In the genomic region with DNA sequence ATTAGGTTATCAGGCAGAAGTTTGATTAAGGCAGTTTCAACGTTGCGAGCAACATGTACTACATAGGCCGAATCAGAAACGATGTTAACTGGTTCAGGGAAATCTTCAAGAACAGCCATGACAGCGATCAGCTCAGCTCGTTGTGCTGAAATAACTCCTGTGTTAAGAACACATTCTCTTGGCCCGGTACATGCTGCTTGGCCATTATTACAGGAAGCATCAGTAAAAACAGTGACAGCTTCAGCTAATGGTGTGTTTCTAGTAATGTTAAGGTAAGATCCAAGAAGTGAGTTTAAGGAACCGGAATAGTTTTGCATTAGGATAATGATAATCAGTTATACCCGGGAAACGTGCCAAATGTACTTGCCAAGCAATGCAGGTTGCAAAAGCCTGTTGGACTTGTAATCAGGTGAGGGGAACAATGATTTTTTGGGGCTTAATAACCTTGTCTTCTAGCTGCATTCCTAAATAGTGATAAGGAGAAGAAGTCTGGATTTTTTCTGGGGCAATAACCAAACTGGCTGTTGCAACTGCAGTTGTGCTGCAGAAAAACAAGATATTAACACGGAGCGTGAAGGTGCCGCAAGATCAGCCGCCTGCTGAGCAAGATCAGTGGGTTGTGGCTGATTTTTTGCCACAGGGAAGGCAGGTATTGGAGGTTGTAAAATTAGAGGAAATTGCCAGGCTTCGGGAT, we compare ENCODE assay signal across 29 cellular contexts. TPM values are rescaled to one million over a fixed set of nuclear protein-coding genes. Genes with fewer than 3 reads are reported as not detected.
A peak's percentile ranks its signal among the peaks of the same experiment; 100 is the strongest.
DNase-seq lines count a peak whose midpoint lies in the region; ATAC-seq, FAIRE-seq and TF ChIP-seq lines count a peak whose summit lies in the region.
"Had no signal": no experiment of that assay in that cellular context is flagged by ENCODE, and none has a peak within 500 bp of the region (broad histone marks: within the 10 kb centered on the region; RNA-seq: fewer than 3 reads in every experiment).

No MANE protein-coding gene starts in this region.

- intact Hi-C loops in pancreas (cut with DNase I): loop anchor here in 1 of 3 donors (10.0 kb wide), 1 partner anchor 312 kb away; no protein-coding TSS in a partner anchor

- TF ChIP-seq CTCF in bronchial epithelial cell (IDR thresholded peaks at IDR 0.05; ENCODE audit: insufficient read depth, low read length, severe bottlenecking) (no peak), pancreas (IDR thresholded peaks at IDR 0.05) (no peak)

- FAIRE-seq in bronchial epithelial cell (lab: Jason Lieb, UNC) (no peak), pancreas (lab: Jason Lieb, UNC) (no peak)

- H3K36me3 ChIP-seq in bronchial epithelial cell (ENCODE audit: control insufficient read depth, insufficient read depth, low read length) (no peaks in the 10 kb centered on the region), pancreas (no peaks in the 10 kb centered on the region)
- H3K36me3 ChIP-seq: right atrium auricular region, vagina had no signal

- H3K4me3 Mint-ChIP-seq in activated T-cell treated with anti-CD3 and anti-CD28 coated beads, Interleukin-2, amount 50 U/mL, for 4 hours: no peak overlapping the region
- H3K4me3 Mint-ChIP-seq: activated CD4-positive, alpha-beta memory T cell treated with anti-CD3 and anti-CD28 coated beads for 36 hours; nephron progenitor cell had no signal

- H3K4me3 ChIP-seq in bronchial epithelial cell (ENCODE audit: low read depth, low read length) (no peak overlapping the region), pancreas (no peak overlapping the region)
- H3K4me3 ChIP-seq: right atrium auricular region, smooth muscle cell, testis, vagina had no signal

- H3K4me1 ChIP-seq in pancreas: no peaks in the 10 kb centered on the region

- H3K36me3 Mint-ChIP-seq in activated T-cell treated with anti-CD3 and anti-CD28 coated beads, Interleukin-2, amount 50 U/mL, for 4 hours (ENCODE audit: insufficient read depth): no peaks in the 10 kb centered on the region
- H3K36me3 Mint-ChIP-seq: activated CD4-positive, alpha-beta memory T cell treated with anti-CD3 and anti-CD28 coated beads for 36 hours had no signal

- peak; percentile 2 for DNase-seq in COR-L47 (lab: John Stamatoyannopoulos, UW)
- DNase-seq in NCI-H1048 (lab: John Stamatoyannopoulos, UW): peak; percentile 15
- DNase-seq in bronchial epithelial cell (ENCODE audit: low read depth): peak; percentile 22
- DNase-seq in pancreas: peak in 1 of 6 donors; percentile 14
- DNase-seq in activated T-cell treated with anti-CD3 and anti-CD28 coated beads, Interleukin-2, amount 50 U/mL, for 4 hours: no peak
- DNase-seq: activated CD4-positive, alpha-beta memory T cell treated with anti-CD3 and anti-CD28 coated beads for 36 hours; activated CD4-positive, CD25-positive, alpha-beta regulatory T cell treated with anti-CD3 and anti-CD28 coated beads, Interleukin-2, amount 50 U/mL, for 72 hours; activated naive CD4-positive, alpha-beta T cell; DMS53; GDM1; H7; KG1; MM.1S; NCI-H1417 treated with DMSO at 0.1 percent for 48 hours; NCI-H446 treated with DMSO at 0.1 percent for 48 hours; nephron progenitor cell; stimulated activated CD4-positive, alpha-beta T cell treated with anti-CD3 and anti-CD28 coated beads, Interleukin-1b, Interleukin-23, amount 100 ng/mL, for 48 hours; stimulated activated naive CD4-positive, alpha-beta T cell treated with Interleukin-2 at 50 U/mL for 16 hours; testis had no signal

- peaks cover 11% of the 10 kb centered on the region for H3K27me3 Mint-ChIP-seq in activated T-cell treated with anti-CD3 and anti-CD28 coated beads, Interleukin-2, amount 50 U/mL, for 4 hours (ENCODE audit: low read depth)

- no peaks in the 10 kb centered on the region for H3K9me3 Mint-ChIP-seq in activated T-cell treated with anti-CD3 and anti-CD28 coated beads, Interleukin-2, amount 50 U/mL, for 4 hours
- H3K9me3 Mint-ChIP-seq: nephron progenitor cell had no signal

- 22 to 29% methylated on average over 15 of the region's 15 CpGs for WGBS in pancreas, 2 donors

- H3K27me3 ChIP-seq in bronchial epithelial cell (ENCODE audit: control insufficient read depth, insufficient read depth, low read length) (no peaks in the 10 kb centered on the region), pancreas (peaks cover 0 to 6% (median 0%) of the 10 kb centered on the region in 4 donors)
- H3K27me3 ChIP-seq: right atrium auricular region, testis, vagina had no signal

- ATAC-seq in pancreas (peak; percentile 28 to 59 (median 41)), HG03095 (IDR thresholded peaks at IDR 0.05; ENCODE audit: unreplicated experiment) (no peak), GM18870 (IDR thresholded peaks at IDR 0.05; ENCODE audit: unreplicated experiment) (no peak)
- no peak for ATAC-seq in activated T-cell treated with anti-CD3 and anti-CD28 coated beads, Interleukin-2, amount 50 U/mL, for 4 hours
- ATAC-seq: SK-N-SH treated with all-trans-retinoic acid at 6 μM for 48 hours had no signal

- no peaks in the 10 kb centered on the region for H3K9me3 ChIP-seq in pancreas
- H3K9me3 ChIP-seq: right atrium auricular region, testis, vagina had no signal

- H3K4me1 Mint-ChIP-seq in activated T-cell treated with anti-CD3 and anti-CD28 coated beads, Interleukin-2, amount 50 U/mL, for 4 hours (ENCODE audit: low read depth): no peaks in the 10 kb centered on the region

- H3K27ac ChIP-seq in pancreas: no peak overlapping the region
- H3K27ac ChIP-seq: right atrium auricular region, testis, vagina had no signal

RNA-seq across cellular contexts. Expression of a gene that starts 14.3 kb away (rescaled TPM):
- total RNA-seq in bronchial epithelial cell: not detected in 2 replicates
- under 1 TPM in 1 of 6 donors, not detected in 5; 0.06 TPM for total RNA-seq in pancreas
- not detected for polyA plus RNA-seq in pancreas
- total RNA-seq in activated T-cell treated with anti-CD3 and anti-CD28 coated beads, Interleukin-2, amount 50 U/mL, for 4 hours: under 1 TPM in 1 of 3 donors, not detected in 2; 0.05 TPM
- total RNA-seq: activated CD4-positive, alpha-beta memory T cell treated with anti-CD3 and anti-CD28 coated beads for 36 hours; glomerular endothelial cell; H7; osteocyte; right atrium auricular region; T-helper 2 cell treated with Interferon-gamma antibody and Interleukin-4, amounts not matched to agents 100 ng/mL and 5 ng/mL, for 36 hours; vagina had no signal
- polyA plus RNA-seq: BJ, smooth muscle cell had no signal

RNA-seq across cellular contexts. Expression of a gene that starts 47.6 kb away (rescaled TPM):
- not detected in 2 replicates for total RNA-seq in bronchial epithelial cell
- total RNA-seq in pancreas: not detected
- polyA plus RNA-seq in pancreas: under 1 TPM in 1 of 2 donors, not detected in 1; 0.09 TPM
- not detected for total RNA-seq in activated T-cell treated with anti-CD3 and anti-CD28 coated beads, Interleukin-2, amount 50 U/mL, for 4 hours
- total RNA-seq: activated CD4-positive, alpha-beta memory T cell treated with anti-CD3 and anti-CD28 coated beads for 36 hours; glomerular endothelial cell; H7; osteocyte; right atrium auricular region; smooth muscle cell; T-helper 2 cell treated with Interferon-gamma antibody and Interleukin-4, amounts not matched to agents 100 ng/mL and 5 ng/mL, for 36 hours; testis; vagina had no signal
- polyA plus RNA-seq: BJ, smooth muscle cell had no signal

RNA-seq across cellular contexts. Expression of a gene that starts 48.3 kb away (rescaled TPM):
- not detected in 2 replicates for total RNA-seq in bronchial epithelial cell
- not detected for total RNA-seq in pancreas
- polyA plus RNA-seq in pancreas: not detected
- not detected for total RNA-seq in activated T-cell treated with anti-CD3 and anti-CD28 coated beads, Interleukin-2, amount 50 U/mL, for 4 hours
- total RNA-seq: activated CD4-positive, alpha-beta memory T cell treated with anti-CD3 and anti-CD28 coated beads for 36 hours; glomerular endothelial cell; H7; osteocyte; right atrium auricular region; smooth muscle cell; T-helper 2 cell treated with Interferon-gamma antibody and Interleukin-4, amounts not matched to agents 100 ng/mL and 5 ng/mL, for 36 hours; testis; vagina had no signal
- polyA plus RNA-seq: BJ, smooth muscle cell had no signal

Comparison
In these comparisons a context has a peak if more than half of its experiments do, and no peak if none do; other contexts are left out.
1. ATAC-seq: peak in pancreas (4 of 4); none in HG03095 (single experiment), activated T-cell treated with anti-CD3 and anti-CD28 coated beads, Interleukin-2, amount 50 U/mL, for 4 hours (0 of 2) and GM18870 (single experiment).